Comparison of ENCODE assay signal across 25 cellular contexts in genomic region chr6:74018825-74019224, GRCh38.
DNase-seq lines count a peak whose midpoint lies in the region; ATAC-seq, FAIRE-seq and TF ChIP-seq lines count a peak whose summit lies in the region.
"Had no signal": no experiment of that assay in that cellular context is flagged by ENCODE, and none has a peak within 500 bp of the region (broad histone marks: within the 10 kb centered on the region; RNA-seq: fewer than 3 reads in every experiment).

No MANE protein-coding gene starts in this region.

- no peak overlapping the region for H2BK20ac ChIP-seq in IMR-90 (ENCODE audit: low read depth, low read length)

- no peak for TF ChIP-seq CTCF in IMR-90 (conservative IDR thresholded peaks at IDR 0.05; ENCODE audit: low read depth, low read length)
- TF ChIP-seq CTCF in bronchial epithelial cell (IDR thresholded peaks at IDR 0.05; ENCODE audit: insufficient read depth, low read length, severe bottlenecking) = no peak

- no peak overlapping the region for H3K9ac ChIP-seq in IMR-90 (ENCODE audit: low read depth, low read length)

- no TSS peak for BruUV-seq in IMR-90 (replicated peaks; lab: Mats Ljungman, UMichigan)

- no peak overlapping the region for H3K4me2 ChIP-seq in IMR-90 (ENCODE audit: low read depth, low read length)
- H3K4me2 ChIP-seq: GM23338 had no signal

- H3K79me1 ChIP-seq in IMR-90 (ENCODE audit: low read depth in 1 of 2, low read length in 2 of 2) = no peaks in the 10 kb centered on the region

- H3K4me3 ChIP-seq in IMR-90 (ENCODE audit: insufficient read depth, low read depth, low read length) = no peak overlapping the region
- no peak overlapping the region for H3K4me3 ChIP-seq in bronchial epithelial cell (ENCODE audit: low read depth, low read length)
- H3K4me3 ChIP-seq: GM23338, HAP-1 had no signal

- no peak overlapping the region for H3K18ac ChIP-seq in IMR-90 (ENCODE audit: low read depth, low read length)

- peak overlapping the region; percentile 15 for H2AFZ ChIP-seq in IMR-90 (replicated peaks; ENCODE audit: low read length, poor library complexity)
- H2AFZ ChIP-seq: GM23338 had no signal

- H2BK15ac ChIP-seq in IMR-90 (ENCODE audit: low read depth, low read length) = peak overlapping the region; percentile 51; the same call in 1 of the 3 replicates

- H4K91ac ChIP-seq in IMR-90 (ENCODE audit: insufficient read depth, low read depth, low read length) = peak overlapping the region; percentile 7; the same call in 1 of the 2 replicates

- dilution Hi-C loops in IMR-90 (cut with HindIII; ENCODE audit: low sequenced_read_pairs, unreplicated experiment) = no loop called here

- CTCF ChIA-PET in IMR-90 (lab: Yijun Ruan, JAX) = no interaction called here

- FAIRE-seq in bronchial epithelial cell (lab: Jason Lieb, UNC) = no peak

- no peak overlapping the region for H2BK5ac ChIP-seq in IMR-90 (ENCODE audit: low read depth, low read length, poor library complexity, severe bottlenecking)

- WGBS in IMR-90 (ENCODE audit: extremely low coverage in 2 of 2, insufficient read length in 1 of 2), 2 experiments = no CpG with 5 or more reads among the region's 5 CpGs

- H3K36me3 ChIP-seq in IMR-90 (ENCODE audit: control insufficient read depth, insufficient read depth, low read length) (no peaks in the 10 kb centered on the region), bronchial epithelial cell (ENCODE audit: control insufficient read depth, insufficient read depth, low read length) (no peaks in the 10 kb centered on the region)
- H3K36me3 ChIP-seq: HAP-1 had no signal

- no peak for TF ChIP-seq POLR2A in IMR-90 (IDR thresholded peaks at IDR 0.05; ENCODE audit: low read depth, low read length)

- peaks cover 2% of the 10 kb centered on the region; the same call in 1 of the 2 replicates for H3K4me1 ChIP-seq in IMR-90 (ENCODE audit: control insufficient read depth, insufficient read depth, low read length)
- H3K4me1 ChIP-seq: HAP-1 had no signal

- no peak overlapping the region for H4K5ac ChIP-seq in IMR-90 (ENCODE audit: low read depth, low read length)

- TF ChIP-seq RAD21 in IMR-90 (IDR thresholded peaks at IDR 0.05; ENCODE audit: low read length) = no peak

- H2BK120ac ChIP-seq in IMR-90 (ENCODE audit: low read depth, low read length) = peak overlapping the region; percentile 5; the same call in 1 of the 2 replicates

- no peak overlapping the region for H3K27ac ChIP-seq in IMR-90 (ENCODE audit: insufficient read depth, low read length)
- H3K27ac ChIP-seq: C4-2B, RWPE1 had no signal

- intact Hi-C loops in IMR-90 (cut with micrococcal nuclease) = no loop called here

- H4K8ac ChIP-seq in IMR-90 (ENCODE audit: low read depth in 2 of 2, low read length in 2 of 2) = peak overlapping the region in 1 of 2 experiments; percentile 65; a peak in 1 of 4 replicates

- peak overlapping the region; percentile 14; the same call in 1 of the 2 replicates for H2AK5ac ChIP-seq in IMR-90 (ENCODE audit: low read depth, low read length)

- H3K9me3 ChIP-seq in IMR-90 (ENCODE audit: control insufficient read depth, insufficient read depth, low read length) = no peaks in the 10 kb centered on the region
- H3K9me3 ChIP-seq: HAP-1 had no signal

- ATAC-seq in IMR-90 (ENCODE audit: low read depth) (peak; percentile 61), HG03097 (IDR thresholded peaks at IDR 0.05; ENCODE audit: low FRiP score, unreplicated experiment) (no peak)
- ATAC-seq: GM23338, Panc1 had no signal

- no peaks in the 10 kb centered on the region for H3K9me1 ChIP-seq in IMR-90 (ENCODE audit: insufficient read depth, low read length)

- 0 out of 2 replicates have a peak overlapping the region, but pooled peaks have one; percentile 17 for H3K23ac ChIP-seq in IMR-90 (ENCODE audit: low read depth, low read length)

- in situ Hi-C loops in IMR-90 (cut with MboI; ENCODE audit: low sequenced_read_pairs) = no loop called here

- no peak overlapping the region for H3K4ac ChIP-seq in IMR-90 (ENCODE audit: low read depth, low read length)

- no peak overlapping the region for H3K56ac ChIP-seq in IMR-90 (ENCODE audit: extremely low read depth, insufficient read depth, low read length)

- POLR2A ChIA-PET in IMR-90 (lab: Charles Lee; ENCODE audit: unreplicated experiment) = no interaction called here

- H3K27me3 ChIP-seq in IMR-90 (ENCODE audit: control insufficient read depth, insufficient read depth, low read length) (no peaks in the 10 kb centered on the region), bronchial epithelial cell (ENCODE audit: control insufficient read depth, insufficient read depth, low read length) (no peaks in the 10 kb centered on the region)

- H3K14ac ChIP-seq in IMR-90 (replicated peaks; ENCODE audit: low read depth, low read length) = no peak overlapping the region; the same call in 1 of the 2 replicates

- H4K20me1 ChIP-seq in IMR-90 (ENCODE audit: insufficient read depth, low read length) = no peaks in the 10 kb centered on the region

- no peak overlapping the region for H2AK9ac ChIP-seq in IMR-90 (replicated peaks; ENCODE audit: low read depth, low read length, poor library complexity)

- DNase-seq in IMR-90 = peak; percentile 33
- peak; percentile 43 for DNase-seq in bronchial epithelial cell (ENCODE audit: low read depth)
- DNase-seq in islet precursor cell = peak; percentile 50
- DNase-seq in epidermal melanocyte (ENCODE audit: insufficient read length, low spot score) = no peak
- DNase-seq in GDM1 (lab: John Stamatoyannopoulos, UW) = no peak
- DNase-seq in activated effector memory CD4-positive, alpha-beta T cell treated with Interleukin-2 at 50 U/mL for 16 hours = no peak
- DNase-seq: CD8-positive, alpha-beta memory T cell; DMS 273 treated with DMSO at 0.1 percent for 48 hours; DND-41; HFFc6; NCI-H1092 treated with DMSO at 0.1 percent for 48 hours; NCI-H1436; NCI-H187; NCI-H2081 treated with DMSO at 0.1 percent for 48 hours; NCI-H2171; NCI-H226; NCI-H510A; NCI-H69; SHP77 had no signal

TF ChIP-seq in IMR-90, 13 proteins besides CTCF, POLR2A, EP300 and RAD21:
- TF ChIP-seq RCOR1 (IDR thresholded peaks at IDR 0.05; ENCODE audit: insufficient replicate concordance, low read length) (no peak), MAZ (IDR thresholded peaks at IDR 0.05; ENCODE audit: borderline replicate concordance, low read depth, low read length) (no peak), BHLHE40 (IDR thresholded peaks at IDR 0.05; ENCODE audit: low read depth, low read length) (no peak), CHD1 (IDR thresholded peaks at IDR 0.05; ENCODE audit: low read depth, low read length) (no peak), USF2 (IDR thresholded peaks at IDR 0.05; ENCODE audit: low read depth, low read length) (no peak), FOS (IDR thresholded peaks at IDR 0.05; ENCODE audit: low read depth, low read length) (no peak), CEBPB (IDR thresholded peaks at IDR 0.05; ENCODE audit: low read depth, low read length) (no peak), NFE2L2 (IDR thresholded peaks at IDR 0.05; ENCODE audit: low read depth, low read length) (no peak), RFX5 (IDR thresholded peaks at IDR 0.05; ENCODE audit: low read depth, low read length) (no peak), SMC3 (IDR thresholded peaks at IDR 0.05; ENCODE audit: low read depth, low read length) (no peak), MAFK (IDR thresholded peaks at IDR 0.05; ENCODE audit: low read depth, low read length) (no peak), MXI1 (IDR thresholded peaks at IDR 0.05; ENCODE audit: borderline replicate concordance, low read depth, low read length) (no peak)
- TF ChIP-seq, protein P1, sequence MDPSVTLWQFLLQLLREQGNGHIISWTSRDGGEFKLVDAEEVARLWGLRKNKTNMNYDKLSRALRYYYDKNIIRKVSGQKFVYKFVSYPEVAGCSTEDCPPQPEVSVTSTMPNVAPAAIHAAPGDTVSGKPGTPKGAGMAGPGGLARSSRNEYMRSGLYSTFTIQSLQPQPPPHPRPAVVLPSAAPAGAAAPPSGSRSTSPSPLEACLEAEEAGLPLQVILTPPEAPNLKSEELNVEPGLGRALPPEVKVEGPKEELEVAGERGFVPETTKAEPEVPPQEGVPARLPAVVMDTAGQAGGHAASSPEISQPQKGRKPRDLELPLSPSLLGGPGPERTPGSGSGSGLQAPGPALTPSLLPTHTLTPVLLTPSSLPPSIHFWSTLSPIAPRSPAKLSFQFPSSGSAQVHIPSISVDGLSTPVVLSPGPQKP (IDR thresholded peaks at IDR 0.05; ENCODE audit: borderline replicate concordance, low read depth, low read length) = no peak

Comparison
In these comparisons a context has a peak if more than half of its experiments do, and no peak if none do; other contexts are left out.
1. DNase-seq: peak in IMR-90 (single experiment), bronchial epithelial cell (single experiment) and islet precursor cell (single experiment); none in epidermal melanocyte (single experiment), GDM1 (single experiment) and activated effector memory CD4-positive, alpha-beta T cell treated with Interleukin-2 at 50 U/mL for 16 hours (single experiment).